ENCODE assay signal across 8 cellular contexts in genomic region chr13:42048323-42048624, GRCh38. TPM values are rescaled to one million over a fixed set of nuclear protein-coding genes. Genes with fewer than 3 reads are reported as not detected.
DNase-seq lines count a peak whose midpoint lies in the region; ATAC-seq and TF ChIP-seq lines count a peak whose summit lies in the region.

No MANE protein-coding gene starts in this region.

- no peaks in the 10 kb centered on the region for H3K9me3 ChIP-seq in ES-I3 (ENCODE audit: control insufficient read depth, insufficient read depth, low read length)
- H3K9me3 ChIP-seq in OCI-LY1 (ENCODE audit: low read length): no peaks in the 10 kb centered on the region
- H3K9me3 ChIP-seq in naive thymus-derived CD4-positive, alpha-beta T cell (ENCODE audit: control insufficient read depth in 2 of 3, low read length in 3 of 3): no peaks in the 10 kb centered on the region

- CTCF ChIA-PET in naive thymus-derived CD4-positive, alpha-beta T cell (lab: Charles Lee): no interaction called here

- H3K27ac ChIP-seq in OCI-LY1 (ENCODE audit: low read depth, low read length, poor library complexity, severe bottlenecking): no peak overlapping the region
- peak overlapping the region; percentile 67 for H3K27ac ChIP-seq in naive thymus-derived CD4-positive, alpha-beta T cell (ENCODE audit: low read depth, low read length)

- H3K9me2 ChIP-seq in OCI-LY1 (ENCODE audit: low read depth, low read length): no peaks in the 10 kb centered on the region

- H3K9ac ChIP-seq in ES-I3 (ENCODE audit: low read depth, low read length) (peak overlapping the region; percentile 91), OCI-LY1 (ENCODE audit: low read length) (peak overlapping the region; percentile 71)

- H3K4me2 ChIP-seq in OCI-LY1 (ENCODE audit: low read length): peak overlapping the region; percentile 68

- H3K36me3 Mint-ChIP-seq in effector memory CD8-positive, alpha-beta T cell (ENCODE audit: insufficient read depth): no peaks in the 10 kb centered on the region
- H3K36me3 Mint-ChIP-seq in naive thymus-derived CD4-positive, alpha-beta T cell: peaks cover 0 to 11% (median 0%) of the 10 kb centered on the region in 5 donors

- H3K79me2 ChIP-seq in OCI-LY1 (ENCODE audit: insufficient read depth, low read length): no peaks in the 10 kb centered on the region

- no peaks in the 10 kb centered on the region for H3F3A ChIP-seq in OCI-LY1 (ENCODE audit: insufficient read depth, low read length)

- no peaks in the 10 kb centered on the region for H4K20me1 ChIP-seq in OCI-LY1 (ENCODE audit: insufficient read depth, low read length)

- H3K4me1 ChIP-seq in ES-I3 (ENCODE audit: insufficient read depth, low read length): no peaks in the 10 kb centered on the region
- H3K4me1 ChIP-seq in OCI-LY1 (ENCODE audit: insufficient read depth, low read length, severe bottlenecking): peaks cover 19% of the 10 kb centered on the region
- peaks cover 5 to 9% of the 10 kb centered on the region in 2 donors for H3K4me1 ChIP-seq in naive thymus-derived CD4-positive, alpha-beta T cell (ENCODE audit: control insufficient read depth in 2 of 2, insufficient read depth in 2 of 2, low read length in 2 of 2)

- H3K9me3 Mint-ChIP-seq in effector memory CD8-positive, alpha-beta T cell: no peaks in the 10 kb centered on the region
- peaks cover 0 to 1% (median 0%) of the 10 kb centered on the region in 11 donors for H3K9me3 Mint-ChIP-seq in naive thymus-derived CD4-positive, alpha-beta T cell

- H3K36me3 ChIP-seq in ES-I3 (ENCODE audit: insufficient read depth, low read length): no peaks in the 10 kb centered on the region
- no peaks in the 10 kb centered on the region for H3K36me3 ChIP-seq in H7 (replicated peaks; ENCODE audit: control insufficient read depth, insufficient read depth, low read length)
- no peaks in the 10 kb centered on the region for H3K36me3 ChIP-seq in OCI-LY1 (ENCODE audit: insufficient read depth, low read length)
- peaks cover 0 to 3% (median 0%) of the 10 kb centered on the region in 3 experiments for H3K36me3 ChIP-seq in naive thymus-derived CD4-positive, alpha-beta T cell (ENCODE audit: control insufficient read depth in 2 of 3, insufficient read depth in 3 of 3, low read length in 3 of 3)

- no peak overlapping the region for H2AFZ ChIP-seq in OCI-LY1 (ENCODE audit: low read length)

- H3K4me1 Mint-ChIP-seq in effector memory CD8-positive, alpha-beta T cell (ENCODE audit: low read depth in 2 of 2): peaks cover 12% of the 10 kb centered on the region in 2 donors
- peaks cover 6 to 38% (median 15%) of the 10 kb centered on the region in 7 donors for H3K4me1 Mint-ChIP-seq in naive thymus-derived CD4-positive, alpha-beta T cell

- peak overlapping the region; percentile 91 to 94 for H3K4me3 Mint-ChIP-seq in effector memory CD8-positive, alpha-beta T cell
- peak overlapping the region; percentile 83 to 96 (median 92) for H3K4me3 Mint-ChIP-seq in naive thymus-derived CD4-positive, alpha-beta T cell

- H3K27me3 Mint-ChIP-seq in effector memory CD8-positive, alpha-beta T cell: no peaks in the 10 kb centered on the region
- peaks cover 0 to 15% (median 0%) of the 10 kb centered on the region in 5 donors for H3K27me3 Mint-ChIP-seq in naive thymus-derived CD4-positive, alpha-beta T cell

- ATAC-seq in effector memory CD8-positive, alpha-beta T cell (replicated peaks): peak; percentile 35
- peak; percentile 44 for ATAC-seq in naive thymus-derived CD4-positive, alpha-beta T cell

- DNase-seq in H7: no peak
- DNase-seq in effector memory CD8-positive, alpha-beta T cell: peak in 1 of 3 experiments; percentile 16
- DNase-seq in naive thymus-derived CD4-positive, alpha-beta T cell: peak in 2 of 9 donors; percentile 12 to 17
- DNase-seq in NCI-H1417 treated with DMSO at 0.1 percent for 48 hours (lab: John Stamatoyannopoulos, UW): no peak
- DNase-seq in stimulated activated CD4-positive, alpha-beta T cell treated with anti-CD3 and anti-CD28 coated beads, Interleukin-4, amount 100 ng/mL, for 4 hours: no peak
- no peak for DNase-seq in NCI-H524 treated with DMSO at 0.1 percent for 48 hours (lab: John Stamatoyannopoulos, UW)

- POLR2A ChIA-PET in naive thymus-derived CD4-positive, alpha-beta T cell (lab: Charles Lee): interaction anchor here (1.2 to 2.7 kb wide), 3 partner anchors 8 to 987 kb away, joined by 3 to 12 read pairs (median 6); partner anchors contain the start of genes VWA8 and WBP4

- peak overlapping the region; percentile 69 to 85 for H3K27ac Mint-ChIP-seq in effector memory CD8-positive, alpha-beta T cell
- H3K27ac Mint-ChIP-seq in naive thymus-derived CD4-positive, alpha-beta T cell: peak overlapping the region in 4 of 9 donors; percentile 40 to 78 (median 60)

- peak overlapping the region; percentile 76 for H3K4me3 ChIP-seq in H7 (ENCODE audit: insufficient read depth, low read depth, low read length)
- peak overlapping the region; percentile 77 for H3K4me3 ChIP-seq in OCI-LY1 (ENCODE audit: low read depth, low read length, poor library complexity, severe bottlenecking)
- H3K4me3 ChIP-seq in naive thymus-derived CD4-positive, alpha-beta T cell (ENCODE audit: low read length): peak overlapping the region; percentile 59

- intact Hi-C loops in naive thymus-derived CD4-positive, alpha-beta T cell (cut with micrococcal nuclease): loop anchor here (1.0 to 10.0 kb wide), 12 partner anchors 8 to 1273 kb away; partner anchors contain the start of genes VWA8 (in 2 of the 2), KBTBD6 (in 1 of the 2), MRPS31 (in 1 of the 2) and NAA16 (in 1 of the 2)

- H3K27me3 ChIP-seq in H7 (ENCODE audit: control insufficient read depth, insufficient read depth, low read length) (peaks cover 20% of the 10 kb centered on the region), OCI-LY1 (ENCODE audit: insufficient read depth, low read length) (no peaks in the 10 kb centered on the region)
- no peaks in the 10 kb centered on the region for H3K27me3 ChIP-seq in naive thymus-derived CD4-positive, alpha-beta T cell (ENCODE audit: control insufficient read depth in 2 of 2, insufficient read depth in 2 of 2, low read length in 2 of 2)

- TF ChIP-seq CTCF in OCI-LY1 (IDR thresholded peaks at IDR 0.05; ENCODE audit: low read length): no peak

RNA-seq across cellular contexts. Expression of gene DGKH, which starts 0.2 kb away (rescaled TPM):
- 3.7 and 4.2 TPM in 2 replicates for total RNA-seq in H7 (2014; rRNA removed; shearing (Covaris generic))
- total RNA-seq in naive thymus-derived CD4-positive, alpha-beta T cell: 10 to 100 TPM in 1 of 5 experiments, 1 to 10 TPM in 4; 6.5 to 16.4 (median 7.1) TPM
- polyA plus RNA-seq in naive thymus-derived CD4-positive, alpha-beta T cell: 1 to 10 TPM in 1 of 2 donors, under 1 TPM in 1; 0.85 to 1.2 TPM
